In the genomic region with DNA sequence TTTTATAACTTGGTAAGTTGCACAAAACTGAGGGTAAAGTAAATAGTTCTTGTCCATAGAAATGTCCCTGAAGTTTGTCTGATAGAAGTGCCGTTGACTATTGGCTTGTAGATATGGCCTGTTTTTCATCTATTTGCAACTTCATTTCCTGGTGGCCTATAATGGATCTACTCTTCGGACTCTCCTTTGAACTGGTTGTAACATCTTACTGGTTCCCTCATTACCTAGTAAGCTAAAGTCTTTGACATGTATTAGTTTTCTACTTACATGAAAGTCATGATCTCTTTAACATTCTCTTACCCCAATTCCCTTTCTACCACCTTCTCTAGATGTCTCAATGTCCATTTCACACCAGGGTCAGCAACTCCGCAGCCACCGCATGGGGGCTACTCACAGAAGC, we compare ENCODE assay signal across 9 cellular contexts.
"Had no signal": no experiment of that assay in that cellular context is flagged by ENCODE, and none has a peak within 500 bp of the region (broad histone marks: within the 10 kb centered on the region; RNA-seq: fewer than 3 reads in every experiment).

No MANE protein-coding gene starts in this region.

- H3K4me1 Mint-ChIP-seq: GM23338, IgD-negative memory B cell had no signal

- H3K27ac Mint-ChIP-seq: GM23338, H9, HFFc6, IgD-negative memory B cell had no signal

- H3K4me3 ChIP-seq: GM23338 had no signal

- H3K4me2 ChIP-seq: GM23338 had no signal

- DNase-seq: H9, HCEC 1CT, HFFc6 had no signal

- H3K27ac ChIP-seq: HL-60 had no signal

- H2AFZ ChIP-seq: GM23338 had no signal

- H3K4me3 Mint-ChIP-seq: GM23338, H9, HFFc6, IgD-negative memory B cell had no signal

- FAIRE-seq: H1, H54, HepG2 had no signal
